1 cellular context compared by ENCODE assay signal in genomic region chr3:69082805-69083204, GRCh38.
A peak's percentile ranks its signal among the peaks of the same experiment; 100 is the strongest.
TF ChIP-seq lines count a peak whose summit lies in the region.

No MANE protein-coding gene starts in this region.

TF ChIP-seq in GM12878, 131 proteins besides CTCF, POLR2A, EP300 and RAD21 (continued from another document):
- TF ChIP-seq MEF2A (IDR thresholded peaks at IDR 0.05; ENCODE audit: insufficient read depth, low read depth, low read length): 0 out of 2 replicates have a peak, but pooled peaks have one; percentile 64
- no peak for TF ChIP-seq HDGF (IDR thresholded peaks at IDR 0.05)
- no peak for TF ChIP-seq ASH2L (IDR thresholded peaks at IDR 0.05; ENCODE audit: borderline replicate concordance, low read depth)
- TF ChIP-seq NBN (IDR thresholded peaks at IDR 0.05): peak; percentile 84; the same call in 1 of the 2 replicates
- peak; percentile 87; the same call in 1 of the 2 replicates for TF ChIP-seq BACH1 (IDR thresholded peaks at IDR 0.05; ENCODE audit: borderline replicate concordance)
- TF ChIP-seq MXI1 (IDR thresholded peaks at IDR 0.05; ENCODE audit: low read depth, low read length): peak; percentile 77
- TF ChIP-seq BCL3 (IDR thresholded peaks at IDR 0.05; ENCODE audit: borderline replicate concordance, insufficient read depth, low read depth, low read length, poor library complexity, severe bottlenecking): peak; percentile 94
- no peak for TF ChIP-seq ZBTB4 (CRISPR knock-in tag; IDR thresholded peaks at IDR 0.05)
- TF ChIP-seq EED (IDR thresholded peaks at IDR 0.05; ENCODE audit: low read depth): peak; percentile 88
- no peak for TF ChIP-seq ZSCAN29 (IDR thresholded peaks at IDR 0.05)
- peak; percentile 76 for TF ChIP-seq CREM (IDR thresholded peaks at IDR 0.05; ENCODE audit: low read depth)
- no peak for TF ChIP-seq TARDBP (IDR thresholded peaks at IDR 0.05; ENCODE audit: borderline replicate concordance)
- TF ChIP-seq BCL11A (IDR thresholded peaks at IDR 0.05; ENCODE audit: low read depth, low read length): peak; percentile 88
- no peak for TF ChIP-seq ZBTB11 (CRISPR knock-in tag; IDR thresholded peaks at IDR 0.05)
- TF ChIP-seq NR2C2 (IDR thresholded peaks at IDR 0.05; ENCODE audit: borderline replicate concordance, control insufficient read depth, insufficient read length, low read depth): no peak
- TF ChIP-seq SREBF1 (IDR thresholded peaks at IDR 0.05; ENCODE audit: low read length): no peak
- TF ChIP-seq CEBPB (IDR thresholded peaks at IDR 0.05; ENCODE audit: borderline replicate concordance in 1 of 2, low read depth in 2 of 2, low read length in 2 of 2): peak in 1 of 2 experiments; percentile 73; a peak in 1 of 4 replicates
- peak; percentile 95 for TF ChIP-seq CUX1 (IDR thresholded peaks at IDR 0.05; ENCODE audit: insufficient replicate concordance, low read depth, low read length)
- no peak for TF ChIP-seq SRF (IDR thresholded peaks at IDR 0.05; ENCODE audit: low read depth in 2 of 2, low read length in 2 of 2)
- TF ChIP-seq RCOR1 (conservative IDR thresholded peaks at IDR 0.05; ENCODE audit: low read depth, low read length): 0 out of 2 replicates have a peak, but pooled peaks have one; percentile 32
- peak; percentile 66 for TF ChIP-seq CBFB (IDR thresholded peaks at IDR 0.05; ENCODE audit: low read depth)
- no peak for TF ChIP-seq KDM1A (IDR thresholded peaks at IDR 0.05; ENCODE audit: borderline replicate concordance)
- TF ChIP-seq WRNIP1 (IDR thresholded peaks at IDR 0.05; ENCODE audit: borderline replicate concordance, low read depth, low read length): no peak
- peak in 1 of 2 experiments; percentile 66; a peak in 1 of 4 replicates for TF ChIP-seq BHLHE40 (IDR thresholded peaks at IDR 0.05; ENCODE audit: borderline replicate concordance in 1 of 2, low read depth in 2 of 2, low read length in 1 of 2)
- no peak for TF ChIP-seq SIN3A (IDR thresholded peaks at IDR 0.05; ENCODE audit: low read depth, low read length)
- peak; percentile 37 for TF ChIP-seq SMAD1 (IDR thresholded peaks at IDR 0.05; ENCODE audit: low read depth, partially characterized antibody)
- peak; percentile 92 for TF ChIP-seq ZBED1 (IDR thresholded peaks at IDR 0.05; ENCODE audit: borderline replicate concordance)
